Comparison of ENCODE assay signal across 1 cellular context in the genomic region with DNA sequence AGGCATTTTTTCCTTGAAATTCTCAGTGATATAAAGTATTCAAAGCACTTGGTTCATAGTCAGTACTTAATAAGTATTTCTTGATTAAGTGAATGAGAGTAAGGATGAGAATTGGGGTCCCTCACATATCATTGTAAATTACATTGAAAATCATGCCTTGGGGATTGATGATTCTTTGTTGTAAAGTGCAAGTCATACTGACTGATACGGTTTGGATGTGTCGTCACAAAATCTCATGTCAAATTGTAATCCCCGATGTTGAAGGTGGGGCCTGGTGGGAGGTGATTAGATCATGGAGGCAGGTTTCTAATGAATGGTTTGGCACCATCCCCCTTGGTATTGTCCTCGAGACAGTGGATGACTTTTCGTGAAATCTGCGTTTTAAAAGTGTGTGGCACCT.
TF ChIP-seq lines count a peak whose summit lies in the region.

No MANE protein-coding gene starts in this region.

TF ChIP-seq in IMR-90, 13 proteins besides CTCF, POLR2A, EP300 and RAD21 (continued from another document):
- TF ChIP-seq, protein P1, sequence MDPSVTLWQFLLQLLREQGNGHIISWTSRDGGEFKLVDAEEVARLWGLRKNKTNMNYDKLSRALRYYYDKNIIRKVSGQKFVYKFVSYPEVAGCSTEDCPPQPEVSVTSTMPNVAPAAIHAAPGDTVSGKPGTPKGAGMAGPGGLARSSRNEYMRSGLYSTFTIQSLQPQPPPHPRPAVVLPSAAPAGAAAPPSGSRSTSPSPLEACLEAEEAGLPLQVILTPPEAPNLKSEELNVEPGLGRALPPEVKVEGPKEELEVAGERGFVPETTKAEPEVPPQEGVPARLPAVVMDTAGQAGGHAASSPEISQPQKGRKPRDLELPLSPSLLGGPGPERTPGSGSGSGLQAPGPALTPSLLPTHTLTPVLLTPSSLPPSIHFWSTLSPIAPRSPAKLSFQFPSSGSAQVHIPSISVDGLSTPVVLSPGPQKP (IDR thresholded peaks at IDR 0.05; ENCODE audit: borderline replicate concordance, low read depth, low read length): no peak
